Comparison of ENCODE assay signal across 23 cellular contexts in genomic region chr2:157247068-157247407, GRCh38. TPM values are rescaled to one million over a fixed set of nuclear protein-coding genes. Genes with fewer than 3 reads are reported as not detected.
DNase-seq lines count a peak whose midpoint lies in the region; TF ChIP-seq lines count a peak whose summit lies in the region.
"Had no signal": no experiment of that assay in that cellular context is flagged by ENCODE, and none has a peak within 500 bp of the region (broad histone marks: within the 10 kb centered on the region; RNA-seq: fewer than 3 reads in every experiment).

No MANE protein-coding gene starts in this region.

- H3K14ac ChIP-seq in H9 (ENCODE audit: insufficient read depth, low read length) = no peak overlapping the region

- no peak overlapping the region for H4K91ac ChIP-seq in H9 (ENCODE audit: insufficient read length, low read depth, low read length)

- H4K8ac ChIP-seq in H9 (replicated peaks; ENCODE audit: insufficient read length, low read depth, low read length) = no peak overlapping the region

- no peak overlapping the region for H3K18ac ChIP-seq in H9 (ENCODE audit: insufficient read length, low read depth, low read length)

- no peak overlapping the region for H3K56ac ChIP-seq in H9 (ENCODE audit: insufficient read length, low read depth, low read length)

- WGBS in H9 (ENCODE audit: extremely low coverage, insufficient read length, low lambda C conversion rate) = no CpG with 5 or more reads among the region's 2 CpGs
- 65 to 72% methylated on average over 2 of the region's 2 CpGs for WGBS in esophagus, 2 donors

- H3K4me1 Mint-ChIP-seq in H9 (peaks cover 36 to 38% of the 10 kb centered on the region in 2 experiments), osteocyte (ENCODE audit: unreplicated experiment) (peaks cover 17% of the 10 kb centered on the region)
- H3K4me1 Mint-ChIP-seq: activated B cell treated with CpG ODN at 0.5 μM for 24 hours had no signal

- no peaks in the 10 kb centered on the region for H3K79me2 ChIP-seq in H9 (ENCODE audit: insufficient read depth, low read length)

- H3K27ac Mint-ChIP-seq in H9 (peak overlapping the region in 2 of 3 experiments; percentile 54 to 71; a peak in 4 of 7 replicates), osteocyte (ENCODE audit: unreplicated experiment) (no peak overlapping the region)
- H3K27ac Mint-ChIP-seq: activated B cell treated with CpG ODN at 0.5 μM for 24 hours; activated T-helper 1 cell treated with anti-CD3 and anti-CD28 coated beads, Interleukin-12 subunit alpha, Interleukin-12 subunit beta, Interleukin-2, Interleukin-4 antibody, amounts not matched to agents 30 ng/mL and 10 ng/mL and 1 ng/mL, durations not matched to agents 14 hours and 24 hours and 36 hours had no signal

- H2BK5ac ChIP-seq in H9 (ENCODE audit: insufficient read length, low read length) = no peak overlapping the region

- H3K27ac ChIP-seq in H9 (ENCODE audit: insufficient read length, low read depth, low read length) = no peak overlapping the region
- H3K27ac ChIP-seq in SJCRH30 = peak overlapping the region; percentile 19; the same call in 1 of the 2 replicates
- H3K27ac ChIP-seq in esophagus (ENCODE audit: low read depth in 2 of 2, low read length in 1 of 2) = peak overlapping the region; percentile 60 to 76
- H3K27ac ChIP-seq: upper lobe of left lung had no signal

- H3K36me3 ChIP-seq in SJCRH30 = no peaks in the 10 kb centered on the region
- no peaks in the 10 kb centered on the region for H3K36me3 ChIP-seq in esophagus (ENCODE audit: control insufficient read depth in 2 of 2, insufficient read depth in 2 of 2, low read length in 1 of 2)
- no peaks in the 10 kb centered on the region for H3K36me3 ChIP-seq in skeletal muscle satellite cell (ENCODE audit: insufficient read depth, low read length)
- H3K36me3 ChIP-seq: HAP-1, upper lobe of left lung had no signal

- DNase-seq in H9 (no peak), SJCRH30 (no peak), GM19238 (ENCODE audit: insufficient read length, low spot score) (no peak), osteocyte (ENCODE audit: extremely low spot score, unreplicated experiment) (no peak)
- no peak for DNase-seq in NK-92 treated with Interleukin-12 subunit alpha and Interleukin-12 subunit beta, amount 100 ng/mL, for 24 hours (lab: John Stamatoyannopoulos, UW)
- DNase-seq: activated B cell treated with CpG ODN at 0.5 μM for 24 hours; activated CD8-positive, alpha-beta memory T cell treated with anti-CD3 and anti-CD28 coated beads for 24 hours; caudate nucleus; effector CD4-positive, alpha-beta T cell; KBM-7; midbrain; NCI-H1048; NCI-H2081; NCI-H446 treated with DMSO at 0.1 percent for 48 hours; SHP77 treated with DMSO at 0.1 percent for 48 hours; stimulated activated naive CD4-positive, alpha-beta T cell; upper lobe of left lung had no signal

- H3K9ac ChIP-seq in H9 (ENCODE audit: extremely low read depth, insufficient read length, low read length) (no peak overlapping the region), skeletal muscle satellite cell (ENCODE audit: low read depth, low read length) (peak overlapping the region; percentile 67)

- H2BK12ac ChIP-seq in H9 (ENCODE audit: insufficient read length, low read depth, low read length) = no peak overlapping the region

- H3K4me1 ChIP-seq in H9 (ENCODE audit: insufficient read depth, low read length) = peaks cover 8% of the 10 kb centered on the region; the same call in 1 of the 2 replicates
- H3K4me1 ChIP-seq in SJCRH30 = no peaks in the 10 kb centered on the region; the same call in 1 of the 2 replicates
- H3K4me1 ChIP-seq in esophagus (ENCODE audit: control insufficient read depth in 2 of 2, insufficient read depth in 2 of 2, low read length in 1 of 2) = no peaks in the 10 kb centered on the region
- H3K4me1 ChIP-seq in skeletal muscle satellite cell (ENCODE audit: control insufficient read depth, insufficient read depth, low read length) = peaks cover 23% of the 10 kb centered on the region
- H3K4me1 ChIP-seq: upper lobe of left lung had no signal

- no peaks in the 10 kb centered on the region for H3K79me1 ChIP-seq in H9 (ENCODE audit: insufficient read depth, low read depth, low read length, poor library complexity, severe bottlenecking)

- H3K23ac ChIP-seq in H9 (ENCODE audit: insufficient read length, low read depth, low read length) = no peak overlapping the region

- no peak overlapping the region for H3K4me3 ChIP-seq in SJCRH30
- no peak overlapping the region for H3K4me3 ChIP-seq in esophagus (ENCODE audit: low read depth in 1 of 2, low read length in 2 of 2)
- no peak overlapping the region for H3K4me3 ChIP-seq in skeletal muscle satellite cell (ENCODE audit: low read length)
- H3K4me3 ChIP-seq: HAP-1, upper lobe of left lung had no signal

- H4K5ac ChIP-seq in H9 (ENCODE audit: insufficient read length, low read depth, low read length) = no peak overlapping the region

- H3K4ac ChIP-seq in H9 (ENCODE audit: low read depth, low read length) = no peak overlapping the region

- TF ChIP-seq CTCF in H9 (conservative IDR thresholded peaks at IDR 0.05) = no peak
- TF ChIP-seq CTCF in osteocyte (IDR thresholded peaks at IDR 0.05) = no peak

- no peaks in the 10 kb centered on the region for H3K27me3 Mint-ChIP-seq in H9 (ENCODE audit: low read depth)
- no peaks in the 10 kb centered on the region for H3K27me3 Mint-ChIP-seq in osteocyte (ENCODE audit: unreplicated experiment)
- H3K27me3 Mint-ChIP-seq: activated B cell treated with CpG ODN at 0.5 μM for 24 hours had no signal

- H3K9me3 Mint-ChIP-seq in H9 (no peaks in the 10 kb centered on the region), osteocyte (ENCODE audit: unreplicated experiment) (no peaks in the 10 kb centered on the region)
- H3K9me3 Mint-ChIP-seq: activated B cell treated with CpG ODN at 0.5 μM for 24 hours; activated T-helper 1 cell treated with anti-CD3 and anti-CD28 coated beads, Interleukin-12 subunit alpha, Interleukin-12 subunit beta, Interleukin-2, Interleukin-4 antibody, amounts not matched to agents 30 ng/mL and 10 ng/mL and 1 ng/mL, durations not matched to agents 14 hours and 24 hours and 36 hours had no signal

- H2AK5ac ChIP-seq in H9 (ENCODE audit: insufficient read length, low read length) = no peak overlapping the region

- H3T11ph ChIP-seq in H9 (ENCODE audit: low read length) = no peak overlapping the region

- no peaks in the 10 kb centered on the region for H3K9me3 ChIP-seq in H9 (ENCODE audit: control insufficient read depth, low read depth, low read length)
- H3K9me3 ChIP-seq in SJCRH30 (replicated peaks) = no peaks in the 10 kb centered on the region
- no peaks in the 10 kb centered on the region for H3K9me3 ChIP-seq in esophagus (ENCODE audit: control insufficient read depth in 2 of 2, insufficient read depth in 1 of 2, low read depth in 1 of 2, low read length in 1 of 2)
- no peaks in the 10 kb centered on the region for H3K9me3 ChIP-seq in skeletal muscle satellite cell (replicated peaks; ENCODE audit: low read length)
- H3K9me3 ChIP-seq: HAP-1, upper lobe of left lung had no signal

- no peaks in the 10 kb centered on the region for H4K20me1 ChIP-seq in H9 (ENCODE audit: control insufficient read depth, insufficient read depth, insufficient read length)

- no peak overlapping the region for H2BK15ac ChIP-seq in H9 (ENCODE audit: low read depth, low read length)

- H3K27me3 ChIP-seq in H9 (ENCODE audit: insufficient read depth, low read length) (no peaks in the 10 kb centered on the region), SJCRH30 (no peaks in the 10 kb centered on the region), esophagus (ENCODE audit: control insufficient read depth in 1 of 2, insufficient read depth in 2 of 2, low read length in 2 of 2) (no peaks in the 10 kb centered on the region), skeletal muscle satellite cell (ENCODE audit: control insufficient read depth, insufficient read depth, low read length) (no peaks in the 10 kb centered on the region)
- H3K27me3 ChIP-seq: upper lobe of left lung had no signal

- no peak overlapping the region for H2AFZ ChIP-seq in H9 (ENCODE audit: low read length)

- no peak overlapping the region for H2BK120ac ChIP-seq in H9 (ENCODE audit: low read depth, low read length, poor library complexity, severe bottlenecking)

- no peaks in the 10 kb centered on the region for H3K23me2 ChIP-seq in H9 (ENCODE audit: insufficient read length, low read depth, low read length, poor library complexity, severe bottlenecking)

- H3K4me3 Mint-ChIP-seq in H9 (no peak overlapping the region), osteocyte (ENCODE audit: unreplicated experiment) (no peak overlapping the region)
- H3K4me3 Mint-ChIP-seq: activated B cell treated with CpG ODN at 0.5 μM for 24 hours; activated T-helper 1 cell treated with anti-CD3 and anti-CD28 coated beads, Interleukin-12 subunit alpha, Interleukin-12 subunit beta, Interleukin-2, Interleukin-4 antibody, amounts not matched to agents 30 ng/mL and 10 ng/mL and 1 ng/mL, durations not matched to agents 14 hours and 24 hours and 36 hours had no signal

- H2BK20ac ChIP-seq in H9 (ENCODE audit: low read depth, low read length, poor library complexity, severe bottlenecking) = no peak overlapping the region

- H3K36me3 Mint-ChIP-seq in H9 (ENCODE audit: insufficient read depth in 1 of 3, low read depth in 3 of 3) = no peaks in the 10 kb centered on the region
- no peaks in the 10 kb centered on the region for H3K36me3 Mint-ChIP-seq in osteocyte (ENCODE audit: unreplicated experiment)

- H3K4me2 ChIP-seq in H9 (ENCODE audit: insufficient read depth, insufficient read length, low read length) = no peak overlapping the region
- H3K4me2 ChIP-seq in skeletal muscle satellite cell (ENCODE audit: low read length) = peak overlapping the region; percentile 59

RNA-seq across cellular contexts. Expression of gene GALNT5, which starts 10.5 kb away (rescaled TPM):
- total RNA-seq in H9 (2021) (0.13 and 0.17 TPM in 2 replicates), osteocyte (5.0 and 5.3 TPM in 2 replicates)
- 0.02 TPM in 1 of 2 replicates, not detected in the other for total RNA-seq in SJCRH30 (2014; rRNA removed; shearing (Covaris generic))
- 1 to 10 TPM; 3.1 to 5.6 TPM for polyA plus RNA-seq in esophagus
- 2.6 and 3.0 TPM in 2 replicates for total RNA-seq in skeletal muscle satellite cell (2012; rRNA removed)
- total RNA-seq: activated B cell treated with CpG ODN at 0.5 μM for 24 hours; activated T-helper 1 cell treated with anti-CD3 and anti-CD28 coated beads, Interleukin-12 subunit alpha, Interleukin-12 subunit beta, Interleukin-2, Interleukin-4 antibody, amounts not matched to agents 30 ng/mL and 10 ng/mL and 1 ng/mL, durations not matched to agents 14 hours and 24 hours and 36 hours; T-helper 2 cell treated with Interferon-gamma antibody and Interleukin-4, amounts not matched to agents 100 ng/mL and 5 ng/mL, for 36 hours had no signal
- polyA plus RNA-seq: neural cell had no signal
